Comparison of ENCODE assay signal across 22 cellular contexts in genomic region chr10:1204434-1205326, GRCh38.
DNase-seq lines count a peak whose midpoint lies in the region; ATAC-seq, FAIRE-seq and TF ChIP-seq lines count a peak whose summit lies in the region.
"Had no signal": no experiment of that assay in that cellular context is flagged by ENCODE, and none has a peak within 500 bp of the region (broad histone marks: within the 10 kb centered on the region; RNA-seq: fewer than 3 reads in every experiment).

No MANE protein-coding gene starts in this region.

- no peak for TF ChIP-seq POLR2A in K562 (conservative IDR thresholded peaks at IDR 0.05)

- H3K4ac ChIP-seq in trophoblast cell (ENCODE audit: low read depth, low read length), result no peak overlapping the region

- TF ChIP-seq CTCF in K562 (IDR thresholded peaks at IDR 0.05 in 2 of 3, conservative IDR thresholded peaks at IDR 0.05 in 1 of 3; ENCODE audit: insufficient read depth in 2 of 3, low read depth in 1 of 3, low read length in 3 of 3) (no peak), kidney (IDR thresholded peaks at IDR 0.05; ENCODE audit: borderline replicate concordance, extremely low read depth, insufficient read depth) (no peak), brain microvascular endothelial cell (IDR thresholded peaks at IDR 0.05; ENCODE audit: low read depth, low read length, missing control alignments) (no peak)

- H3K27ac ChIP-seq in K562 (ENCODE audit: extremely low read depth, low read depth, low read length), result no peak overlapping the region
- no peak overlapping the region for H3K27ac ChIP-seq in kidney (ENCODE audit: low read depth in 2 of 2, low read length in 2 of 2)
- no peak overlapping the region for H3K27ac ChIP-seq in trophoblast cell (ENCODE audit: low read depth, low read length)
- no peak overlapping the region for H3K27ac ChIP-seq in brain microvascular endothelial cell
- H3K27ac ChIP-seq: A549 had no signal

- peak; percentile 18; the same call in 2 of the 3 replicates for ATAC-seq in K562
- ATAC-seq: A549 had no signal

- no peak overlapping the region for H3K4me2 ChIP-seq in K562 (ENCODE audit: insufficient read depth, low read length)
- no peak overlapping the region for H3K4me2 ChIP-seq in trophoblast cell (ENCODE audit: low read length)
- H3K4me2 ChIP-seq: A549 had no signal

- no peaks in the 10 kb centered on the region for H3K79me1 ChIP-seq in trophoblast cell (ENCODE audit: low read length)

- H2BK12ac ChIP-seq in trophoblast cell (ENCODE audit: low read length), result no peak overlapping the region

- H3K27me3 ChIP-seq in K562 (ENCODE audit: control insufficient read depth in 2 of 2, insufficient read depth in 2 of 2, low read length in 2 of 2) (peaks cover 52 to 80% of the 10 kb centered on the region in 2 experiments), trophoblast cell (ENCODE audit: insufficient read depth, low read length) (no peaks in the 10 kb centered on the region), brain microvascular endothelial cell (replicated peaks) (no peaks in the 10 kb centered on the region)

- in situ Hi-C loops in K562 (cut with MboI) (no loop called here), brain microvascular endothelial cell (cut with HindIII; ENCODE audit: low pct_ligation_motif_present, low sequenced_read_pairs) (no loop called here)

- no peak for FAIRE-seq in K562 (lab: Jason Lieb, UNC)
- FAIRE-seq in kidney (lab: Jason Lieb, UNC), result no peak
- FAIRE-seq: A549, RCC 7860 had no signal

- H3K18ac ChIP-seq in trophoblast cell (ENCODE audit: low read length), result no peak overlapping the region

- WGBS in K562 (ENCODE audit: insufficient coverage, low coverage, missing lambda C conversion rate), result under 1% methylated on average over 26 of the region's 26 CpGs
- no CpG with 5 or more reads among the region's 26 CpGs for WGBS in trophoblast cell (ENCODE audit: extremely low coverage, insufficient coverage, insufficient read length)

- H2AK5ac ChIP-seq in trophoblast cell (ENCODE audit: low read length), result no peak overlapping the region

- no peaks in the 10 kb centered on the region for H3K9me3 ChIP-seq in K562 (replicated peaks; ENCODE audit: control insufficient read depth, insufficient read depth, low read depth, low read length)
- H3K9me3 ChIP-seq in kidney (ENCODE audit: control insufficient read depth in 1 of 2, low read length in 2 of 2), result no peaks in the 10 kb centered on the region
- H3K9me3 ChIP-seq in trophoblast cell (ENCODE audit: insufficient read depth, low read depth, low read length), result peaks cover 7% of the 10 kb centered on the region
- H3K9me3 ChIP-seq: A549 had no signal

- intact Hi-C loops in K562 (cut with micrococcal nuclease), result no loop called here
- intact Hi-C loops in kidney (cut with DNase I), result no loop called here

- no TSS peak for BruUV-seq in K562 (replicated peaks; lab: Mats Ljungman, UMichigan)

- H3K4me1 ChIP-seq in K562 (replicated peaks in 1 of 2; ENCODE audit: control insufficient read depth in 2 of 2, insufficient read depth in 2 of 2, low read length in 2 of 2) (peaks cover 0 to 7% of the 10 kb centered on the region in 2 experiments; a peak in 2 of 5 replicates), kidney (ENCODE audit: control insufficient read depth in 1 of 2, insufficient read depth in 1 of 2, low read depth in 1 of 2, low read length in 2 of 2) (no peaks in the 10 kb centered on the region), trophoblast cell (ENCODE audit: control insufficient read depth in 1 of 2, insufficient read depth in 2 of 2, low read length in 2 of 2) (no peaks in the 10 kb centered on the region)
- H3K4me1 ChIP-seq: A549 had no signal

- no peaks in the 10 kb centered on the region for H3K79me2 ChIP-seq in K562 (ENCODE audit: control insufficient read depth, insufficient read depth, low read length)
- H3K79me2 ChIP-seq in trophoblast cell (ENCODE audit: control insufficient read depth, insufficient read depth, low read length, poor library complexity), result no peaks in the 10 kb centered on the region

- no peak for TF ChIP-seq RAD21 in K562 (CRISPR knock-in tag; conservative IDR thresholded peaks at IDR 0.05 in 1 of 2, IDR thresholded peaks at IDR 0.05 in 1 of 2)

- H3K4me3 ChIP-seq in K562, result no peak overlapping the region
- H3K4me3 ChIP-seq in kidney (ENCODE audit: low read length in 2 of 2), result no peak overlapping the region
- H3K4me3 ChIP-seq in trophoblast cell (ENCODE audit: low read depth, low read length), result peak overlapping the region; percentile 4
- no peak overlapping the region for H3K4me3 ChIP-seq in brain microvascular endothelial cell (ENCODE audit: low read depth, low read length)
- H3K4me3 ChIP-seq: A549 had no signal

- H3K4me1 Mint-ChIP-seq in immature natural killer cell, result peaks cover 3 to 9% of the 10 kb centered on the region in 2 donors
- H3K4me1 Mint-ChIP-seq: B cell, CD14-positive monocyte had no signal

- H4K12ac ChIP-seq in trophoblast cell (ENCODE audit: low read depth, low read length), result no peak overlapping the region

- DNase-seq in D341Med (ENCODE audit: low spot score) (peak; percentile 22), K562 (ENCODE audit: extremely low read depth in 1 of 4, low spot score in 3 of 4) (no peak), kidney (peak; percentile 57), trophoblast cell (no peak), immature natural killer cell (no peak), brain microvascular endothelial cell (no peak), iPS-NIHi11 (ENCODE audit: low spot score) (no peak)
- no peak for DNase-seq in central memory CD4-positive, alpha-beta T cell
- DNase-seq: EL, GF-D8, H7, HFFc6, Kasumi-1, NCI-H1694 treated with DMSO at 0.1 percent for 48 hours, NCI-H2081 treated with DMSO at 0.1 percent for 48 hours, NCI-H2171 treated with DMSO at 0.1 percent for 48 hours, NCI-H524 treated with DMSO at 0.1 percent for 48 hours, OCI-M1 had no signal

- H3K9ac ChIP-seq in K562 (ENCODE audit: insufficient read depth in 1 of 2, low read depth in 2 of 2, low read length in 2 of 2) (no peak overlapping the region), kidney (ENCODE audit: low read length in 2 of 2) (no peak overlapping the region), trophoblast cell (ENCODE audit: low read length) (no peak overlapping the region)

- peaks cover 2 to 9% (median 8%) of the 10 kb centered on the region in 3 donors for H3K27me3 Mint-ChIP-seq in immature natural killer cell (ENCODE audit: low read depth in 3 of 3)
- H3K27me3 Mint-ChIP-seq: B cell had no signal

- H2BK120ac ChIP-seq in trophoblast cell (ENCODE audit: insufficient read depth, low read length, poor library complexity), result no peak overlapping the region

- H3K9me3 Mint-ChIP-seq in immature natural killer cell, result peaks cover 0 to 2% (median 0%) of the 10 kb centered on the region in 6 donors

- H4K91ac ChIP-seq in trophoblast cell (ENCODE audit: low read depth, low read length), result no peak overlapping the region

- peaks cover 23% of the 10 kb centered on the region for H4K20me1 ChIP-seq in K562 (replicated peaks; ENCODE audit: control insufficient read depth, insufficient read depth, low read length)

- H3K9me1 ChIP-seq in K562 (ENCODE audit: control insufficient read depth, insufficient read depth, low read length), result no peaks in the 10 kb centered on the region

- H2AFZ ChIP-seq in K562 (ENCODE audit: low read depth, low read length) (no peak overlapping the region), trophoblast cell (ENCODE audit: insufficient read depth, low read length, poor library complexity) (no peak overlapping the region)

- H4K8ac ChIP-seq in trophoblast cell (ENCODE audit: low read depth, low read length), result no peak overlapping the region

- no peak overlapping the region for H3K23ac ChIP-seq in trophoblast cell (ENCODE audit: low read length)

- H3K36me3 ChIP-seq in K562 (ENCODE audit: control insufficient read depth, insufficient read depth, low read length) (no peaks in the 10 kb centered on the region), kidney (ENCODE audit: control insufficient read depth in 1 of 2, insufficient read depth in 2 of 2, low read length in 2 of 2) (no peaks in the 10 kb centered on the region), trophoblast cell (ENCODE audit: control insufficient read depth in 1 of 2, insufficient read depth in 2 of 2, low read length in 2 of 2) (no peaks in the 10 kb centered on the region), brain microvascular endothelial cell (replicated peaks) (no peaks in the 10 kb centered on the region)

- CTCF ChIA-PET in K562 (lab: Yijun Ruan, JAX; ENCODE audit: low intra/inter-chr PET ratio), result no interaction called here

- H2BK5ac ChIP-seq in trophoblast cell (ENCODE audit: low read depth, low read length, poor library complexity), result no peak overlapping the region

- POLR2A ChIA-PET in K562 (lab: Yijun Ruan, JAX), result interaction anchor here (0.6 to 0.7 kb wide), 4 partner anchors 8 to 310 kb away, joined by 3 read pairs; no protein-coding TSS in a partner anchor

- H3K27ac Mint-ChIP-seq in immature natural killer cell, result no peak overlapping the region
- H3K27ac Mint-ChIP-seq: B cell, CD14-positive monocyte, HFFc6 had no signal

- H3K14ac ChIP-seq in trophoblast cell (ENCODE audit: low read length), result no peak overlapping the region

- no peak overlapping the region for H3K4me3 Mint-ChIP-seq in immature natural killer cell
- H3K4me3 Mint-ChIP-seq: B cell, CD14-positive monocyte, HFFc6 had no signal

- TF ChIP-seq EP300 in K562 (IDR thresholded peaks at IDR 0.05; ENCODE audit: low read length), result no peak

- no peaks in the 10 kb centered on the region for H3K36me3 Mint-ChIP-seq in immature natural killer cell
- H3K36me3 Mint-ChIP-seq: CD14-positive monocyte had no signal

TF ChIP-seq in K562, 482 proteins besides CTCF, POLR2A, EP300 and RAD21 (continues in another document):
- TF ChIP-seq XRCC4 (IDR thresholded peaks at IDR 0.05; ENCODE audit: extremely low read depth, insufficient read depth, insufficient read length), result no peak
- TF ChIP-seq ATF4 (CRISPR knock-in tag; IDR thresholded peaks at IDR 0.05), result no peak
- TF ChIP-seq, protein P1, sequence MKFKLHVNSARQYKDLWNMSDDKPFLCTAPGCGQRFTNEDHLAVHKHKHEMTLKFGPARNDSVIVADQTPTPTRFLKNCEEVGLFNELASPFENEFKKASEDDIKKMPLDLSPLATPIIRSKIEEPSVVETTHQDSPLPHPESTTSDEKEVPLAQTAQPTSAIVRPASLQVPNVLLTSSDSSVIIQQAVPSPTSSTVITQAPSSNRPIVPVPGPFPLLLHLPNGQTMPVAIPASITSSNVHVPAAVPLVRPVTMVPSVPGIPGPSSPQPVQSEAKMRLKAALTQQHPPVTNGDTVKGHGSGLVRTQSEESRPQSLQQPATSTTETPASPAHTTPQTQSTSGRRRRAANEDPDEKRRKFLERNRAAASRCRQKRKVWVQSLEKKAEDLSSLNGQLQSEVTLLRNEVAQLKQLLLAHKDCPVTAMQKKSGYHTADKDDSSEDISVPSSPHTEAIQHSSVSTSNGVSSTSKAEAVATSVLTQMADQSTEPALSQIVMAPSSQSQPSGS (CRISPR knock-in tag; IDR thresholded peaks at IDR 0.05), result no peak

Comparison
In these comparisons a context has a peak if more than half of its experiments do, and no peak if none do; other contexts are left out.
1. DNase-seq: peak in D341Med (single experiment) and kidney (single experiment); none in K562 (0 of 4), trophoblast cell (0 of 2), immature natural killer cell (0 of 3), brain microvascular endothelial cell (single experiment), iPS-NIHi11 (single experiment) and central memory CD4-positive, alpha-beta T cell (single experiment).